Comparison of ENCODE assay signal across 8 cellular contexts in the genomic region with DNA sequence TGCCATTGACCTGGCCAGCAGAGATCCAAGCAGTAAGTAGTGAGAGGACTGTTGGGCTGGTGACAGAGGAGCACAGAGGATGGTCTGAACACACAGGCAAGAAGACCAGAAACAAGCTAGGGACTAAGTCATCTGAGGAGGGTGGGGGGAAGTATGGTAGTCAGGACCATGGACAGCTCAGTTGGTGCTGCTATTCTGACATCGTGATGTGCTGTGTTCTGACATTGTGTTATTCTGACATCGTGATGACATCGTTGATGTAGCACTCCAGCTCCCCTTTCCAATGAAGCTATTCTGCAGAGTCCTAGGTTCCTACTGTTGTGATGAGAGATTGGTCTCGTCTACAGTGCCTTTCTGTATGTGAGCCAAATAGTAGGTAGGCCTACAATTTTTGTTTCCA. TPM values are rescaled to one million over a fixed set of nuclear protein-coding genes. Genes with fewer than 3 reads are reported as not detected.
DNase-seq lines count a peak whose midpoint lies in the region; ATAC-seq and TF ChIP-seq lines count a peak whose summit lies in the region.

No MANE protein-coding gene starts in this region.

- POLR2A ChIA-PET in HEK293 (lab: Yijun Ruan, JAX) = interaction anchor here (0.5 to 0.9 kb wide), 3 partner anchors 28 to 262 kb away, joined by 3 to 5 read pairs (median 4); no protein-coding TSS in a partner anchor

- H3K4me1 ChIP-seq in HEK293 (ENCODE audit: control insufficient read depth, insufficient read depth, low read length) = no peaks in the 10 kb centered on the region
- H3K4me1 ChIP-seq in body of pancreas = no peaks in the 10 kb centered on the region
- H3K4me1 ChIP-seq in liver (ENCODE audit: control insufficient read depth in 4 of 4, insufficient read depth in 4 of 4, low read length in 3 of 4) = no peaks in the 10 kb centered on the region
- no peaks in the 10 kb centered on the region for H3K4me1 ChIP-seq in stomach

- H3K9me3 ChIP-seq in HEK293 (ENCODE audit: control insufficient read depth, insufficient read depth, low read depth, low read length) (no peaks in the 10 kb centered on the region), body of pancreas (no peaks in the 10 kb centered on the region), liver (ENCODE audit: control insufficient read depth in 4 of 4, low read length in 3 of 4) (no peaks in the 10 kb centered on the region), stomach (no peaks in the 10 kb centered on the region)

- H3K36me3 ChIP-seq in HEK293 (ENCODE audit: control insufficient read depth in 2 of 2, insufficient read depth in 1 of 2, low read length in 2 of 2) = no peaks in the 10 kb centered on the region
- no peaks in the 10 kb centered on the region for H3K36me3 ChIP-seq in body of pancreas (replicated peaks in 1 of 2; ENCODE audit: insufficient read depth in 1 of 2, low read depth in 2 of 2)
- H3K36me3 ChIP-seq in liver (ENCODE audit: control insufficient read depth in 4 of 4, insufficient read depth in 3 of 4, low read depth in 1 of 4, low read length in 3 of 4) = no peaks in the 10 kb centered on the region
- H3K36me3 ChIP-seq in stomach = no peaks in the 10 kb centered on the region

- H3K27me3 ChIP-seq in body of pancreas = no peaks in the 10 kb centered on the region
- no peaks in the 10 kb centered on the region for H3K27me3 ChIP-seq in liver (ENCODE audit: control insufficient read depth in 4 of 4, insufficient read depth in 4 of 4, low read length in 3 of 4)
- H3K27me3 ChIP-seq in stomach = no peaks in the 10 kb centered on the region

- no peak for TF ChIP-seq CTCF in AG09309 (IDR thresholded peaks at IDR 0.05; ENCODE audit: control insufficient read depth, insufficient read depth, low read depth, low read length, missing control alignments)
- TF ChIP-seq CTCF in HEK293 (tag by site-specific recombination; IDR thresholded peaks at IDR 0.05) = no peak
- TF ChIP-seq CTCF in body of pancreas (IDR thresholded peaks at IDR 0.05) = no peak
- TF ChIP-seq CTCF in liver (IDR thresholded peaks at IDR 0.05; ENCODE audit: low read depth, low read length, missing input control) = no peak
- TF ChIP-seq CTCF in stomach (IDR thresholded peaks at IDR 0.05) = no peak

- CTCF ChIA-PET in HEK293 (lab: Yijun Ruan, JAX) = interaction anchor here (0.5 to 0.7 kb wide), 2 partner anchors 44 to 370 kb away, joined by 3 read pairs; no protein-coding TSS in a partner anchor

- TF ChIP-seq POLR2A in body of pancreas (IDR thresholded peaks at IDR 0.05) (no peak), stomach (IDR thresholded peaks at IDR 0.05) (no peak)

- H3K4me3 ChIP-seq in AG09309 (ENCODE audit: control insufficient read depth, low read depth, low read length) = no peak overlapping the region
- no peak overlapping the region for H3K4me3 ChIP-seq in HEK293 (ENCODE audit: low read depth, low read length)
- H3K4me3 ChIP-seq in body of pancreas = no peak overlapping the region
- H3K4me3 ChIP-seq in liver (ENCODE audit: low read depth in 1 of 3, low read length in 3 of 3) = no peak overlapping the region
- H3K4me3 ChIP-seq in stomach = no peak overlapping the region

- DNase-seq in AG09309 (ENCODE audit: low read depth) (peak; percentile 17), SKM-1 treated with dmso at 0.1 percent for 144 hours (lab: John Stamatoyannopoulos, UW; ENCODE audit: unreplicated experiment) (peak; percentile 7), body of pancreas (peak; percentile 24 to 50 (median 32)), stomach (peak; percentile 34), dedifferentiated amniotic fluid mesenchymal stem cell (ENCODE audit: extremely low spot score) (no peak), NCI-H1105 treated with DMSO at 0.1 percent for 48 hours (lab: John Stamatoyannopoulos, UW) (no peak)

- intact Hi-C loops in body of pancreas (cut with DNase I) = no loop called here
- intact Hi-C loops in stomach (cut with DNase I; ENCODE audit: low total_unique reads) = no loop called here

- TF ChIP-seq RAD21 in liver (IDR thresholded peaks at IDR 0.05) = no peak

- no peak for TF ChIP-seq EP300 in stomach (IDR thresholded peaks at IDR 0.05)

- H3K27ac ChIP-seq in HEK293 (ENCODE audit: extremely low read depth, low read depth, low read length) (no peak overlapping the region), body of pancreas (no peak overlapping the region), liver (ENCODE audit: low read depth in 1 of 2, low read length in 2 of 2) (no peak overlapping the region), stomach (no peak overlapping the region)

- ATAC-seq in body of pancreas = no peak

- 9 to 11% methylated on average over 4 of the region's 4 CpGs for WGBS in body of pancreas, 2 donors
- 13% methylated on average over 4 of the region's 4 CpGs for WGBS in liver
- 10 to 24% (median 15%) methylated on average over 4 of the region's 4 CpGs for WGBS in stomach, 5 donors

- no peak overlapping the region for H3K9ac ChIP-seq in liver (ENCODE audit: low read depth in 1 of 2, low read length in 2 of 2)

TF ChIP-seq in HEK293, 187 proteins besides CTCF, POLR2A, EP300 and RAD21 (continues in another document):
- TF ChIP-seq HOXC10 (CRISPR knock-in tag; IDR thresholded peaks at IDR 0.05) = peak; percentile 82; the same call in 1 of the 2 replicates
- TF ChIP-seq, protein P1, sequence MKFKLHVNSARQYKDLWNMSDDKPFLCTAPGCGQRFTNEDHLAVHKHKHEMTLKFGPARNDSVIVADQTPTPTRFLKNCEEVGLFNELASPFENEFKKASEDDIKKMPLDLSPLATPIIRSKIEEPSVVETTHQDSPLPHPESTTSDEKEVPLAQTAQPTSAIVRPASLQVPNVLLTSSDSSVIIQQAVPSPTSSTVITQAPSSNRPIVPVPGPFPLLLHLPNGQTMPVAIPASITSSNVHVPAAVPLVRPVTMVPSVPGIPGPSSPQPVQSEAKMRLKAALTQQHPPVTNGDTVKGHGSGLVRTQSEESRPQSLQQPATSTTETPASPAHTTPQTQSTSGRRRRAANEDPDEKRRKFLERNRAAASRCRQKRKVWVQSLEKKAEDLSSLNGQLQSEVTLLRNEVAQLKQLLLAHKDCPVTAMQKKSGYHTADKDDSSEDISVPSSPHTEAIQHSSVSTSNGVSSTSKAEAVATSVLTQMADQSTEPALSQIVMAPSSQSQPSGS (tag by site-specific recombination; IDR thresholded peaks at IDR 0.05; ENCODE audit: low read depth) = peak; percentile 63; the same call in 1 of the 2 replicates
- TF ChIP-seq GLI4 (tag by site-specific recombination; IDR thresholded peaks at IDR 0.05) = no peak
- TF ChIP-seq, protein P2, sequence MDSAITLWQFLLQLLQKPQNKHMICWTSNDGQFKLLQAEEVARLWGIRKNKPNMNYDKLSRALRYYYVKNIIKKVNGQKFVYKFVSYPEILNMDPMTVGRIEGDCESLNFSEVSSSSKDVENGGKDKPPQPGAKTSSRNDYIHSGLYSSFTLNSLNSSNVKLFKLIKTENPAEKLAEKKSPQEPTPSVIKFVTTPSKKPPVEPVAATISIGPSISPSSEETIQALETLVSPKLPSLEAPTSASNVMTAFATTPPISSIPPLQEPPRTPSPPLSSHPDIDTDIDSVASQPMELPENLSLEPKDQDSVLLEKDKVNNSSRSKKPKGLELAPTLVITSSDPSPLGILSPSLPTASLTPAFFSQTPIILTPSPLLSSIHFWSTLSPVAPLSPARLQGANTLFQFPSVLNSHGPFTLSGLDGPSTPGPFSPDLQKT (IDR thresholded peaks at IDR 0.05; ENCODE audit: borderline replicate concordance, low read depth, low read length) = no peak

TF ChIP-seq in liver, 16 proteins besides CTCF, POLR2A, EP300 and RAD21:
- TF ChIP-seq, protein P3, sequence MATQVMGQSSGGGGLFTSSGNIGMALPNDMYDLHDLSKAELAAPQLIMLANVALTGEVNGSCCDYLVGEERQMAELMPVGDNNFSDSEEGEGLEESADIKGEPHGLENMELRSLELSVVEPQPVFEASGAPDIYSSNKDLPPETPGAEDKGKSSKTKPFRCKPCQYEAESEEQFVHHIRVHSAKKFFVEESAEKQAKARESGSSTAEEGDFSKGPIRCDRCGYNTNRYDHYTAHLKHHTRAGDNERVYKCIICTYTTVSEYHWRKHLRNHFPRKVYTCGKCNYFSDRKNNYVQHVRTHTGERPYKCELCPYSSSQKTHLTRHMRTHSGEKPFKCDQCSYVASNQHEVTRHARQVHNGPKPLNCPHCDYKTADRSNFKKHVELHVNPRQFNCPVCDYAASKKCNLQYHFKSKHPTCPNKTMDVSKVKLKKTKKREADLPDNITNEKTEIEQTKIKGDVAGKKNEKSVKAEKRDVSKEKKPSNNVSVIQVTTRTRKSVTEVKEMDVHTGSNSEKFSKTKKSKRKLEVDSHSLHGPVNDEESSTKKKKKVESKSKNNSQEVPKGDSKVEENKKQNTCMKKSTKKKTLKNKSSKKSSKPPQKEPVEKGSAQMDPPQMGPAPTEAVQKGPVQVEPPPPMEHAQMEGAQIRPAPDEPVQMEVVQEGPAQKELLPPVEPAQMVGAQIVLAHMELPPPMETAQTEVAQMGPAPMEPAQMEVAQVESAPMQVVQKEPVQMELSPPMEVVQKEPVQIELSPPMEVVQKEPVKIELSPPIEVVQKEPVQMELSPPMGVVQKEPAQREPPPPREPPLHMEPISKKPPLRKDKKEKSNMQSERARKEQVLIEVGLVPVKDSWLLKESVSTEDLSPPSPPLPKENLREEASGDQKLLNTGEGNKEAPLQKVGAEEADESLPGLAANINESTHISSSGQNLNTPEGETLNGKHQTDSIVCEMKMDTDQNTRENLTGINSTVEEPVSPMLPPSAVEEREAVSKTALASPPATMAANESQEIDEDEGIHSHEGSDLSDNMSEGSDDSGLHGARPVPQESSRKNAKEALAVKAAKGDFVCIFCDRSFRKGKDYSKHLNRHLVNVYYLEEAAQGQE (IDR thresholded peaks at IDR 0.05) = peak; percentile 100
- TF ChIP-seq HNF4G (IDR thresholded peaks at IDR 0.05) = no peak

RNA-seq across cellular contexts. Expression of a gene that starts 28.7 kb away (rescaled TPM):
- not detected for total RNA-seq in body of pancreas
- total RNA-seq in liver = under 1 TPM in 1 of 2 donors, not detected in 1; 0.42 TPM
- polyA plus RNA-seq in liver = under 1 TPM; 0.08 to 0.11 TPM
- total RNA-seq in stomach = under 1 TPM in 1 of 5 donors, not detected in 4; 0.18 TPM
- polyA plus RNA-seq in stomach = under 1 TPM in 1 of 3 donors, not detected in 2; 0.08 TPM

RNA-seq across cellular contexts. Expression of a gene that starts 36.3 kb away (rescaled TPM):
- 10 to 100 TPM in 1 of 2 donors, 1 to 10 TPM in 1; 6.9 to 16.1 TPM for total RNA-seq in body of pancreas
- 10 to 100 TPM in 1 of 2 donors, 1 to 10 TPM in 1; 9.4 to 11.9 TPM for total RNA-seq in liver
- 10 to 100 TPM in 1 of 2 donors, 1 to 10 TPM in 1; 9.0 to 13.7 TPM for polyA plus RNA-seq in liver
- total RNA-seq in stomach = 100 to 1,000 TPM in 1 of 5 donors, 10 to 100 TPM in 2, 1 to 10 TPM in 2; 2.2 to 117 (median 17.0) TPM
- polyA plus RNA-seq in stomach = 10 to 100 TPM in 2 of 3 donors, 1 to 10 TPM in 1; 7.8 to 17.5 (median 11.8) TPM

Comparison
In these comparisons a context has a peak if more than half of its experiments do, and no peak if none do; other contexts are left out.
1. DNase-seq: peak in AG09309 (single experiment), SKM-1 treated with dmso at 0.1 percent for 144 hours (single experiment), body of pancreas (4 of 4) and stomach (single experiment); none in dedifferentiated amniotic fluid mesenchymal stem cell (single experiment) and NCI-H1105 treated with DMSO at 0.1 percent for 48 hours (single experiment).